ENCODE assay signal across 1 cellular context in the genomic region with DNA sequence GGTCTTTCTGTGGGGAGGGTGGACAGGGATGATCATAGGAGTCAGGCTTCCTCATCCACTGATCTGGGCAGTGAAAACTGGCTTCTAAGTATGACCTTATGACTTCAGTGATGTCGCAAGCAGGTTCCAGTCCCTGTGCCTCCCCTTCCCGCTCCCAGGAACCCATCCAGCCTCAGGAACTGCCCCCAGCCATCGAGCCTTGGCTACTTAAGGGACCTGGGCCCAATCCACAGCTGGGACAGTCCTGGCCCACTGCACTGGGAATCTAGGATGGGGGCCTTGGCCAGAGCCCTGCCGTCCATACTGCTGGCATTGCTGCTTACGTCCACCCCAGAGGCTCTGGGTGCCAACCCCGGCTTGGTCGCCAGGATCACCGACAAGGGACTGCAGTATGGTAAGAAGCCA.
TF ChIP-seq lines count a peak whose summit lies in the region.

LBP (plus strand) TSS at position 236 of the 405 bp plus-strand sequence; CDS start at position 271, 35 bp downstream.

TF ChIP-seq in H1, 55 proteins besides CTCF, POLR2A, EP300 and RAD21:
- no peak for TF ChIP-seq SIN3A (conservative IDR thresholded peaks at IDR 0.05 in 1 of 2, IDR thresholded peaks at IDR 0.05 in 1 of 2; ENCODE audit: low read depth in 1 of 2, low read length in 2 of 2)
- no peak for TF ChIP-seq CHD7 (IDR thresholded peaks at IDR 0.05; ENCODE audit: insufficient replicate concordance, low read length)
- no peak for TF ChIP-seq TCF12 (IDR thresholded peaks at IDR 0.05; ENCODE audit: low read depth, low read length)
- no peak for TF ChIP-seq BCL11A (IDR thresholded peaks at IDR 0.05; ENCODE audit: low read depth in 2 of 2, low read length in 2 of 2)
- TF ChIP-seq, protein P1, sequence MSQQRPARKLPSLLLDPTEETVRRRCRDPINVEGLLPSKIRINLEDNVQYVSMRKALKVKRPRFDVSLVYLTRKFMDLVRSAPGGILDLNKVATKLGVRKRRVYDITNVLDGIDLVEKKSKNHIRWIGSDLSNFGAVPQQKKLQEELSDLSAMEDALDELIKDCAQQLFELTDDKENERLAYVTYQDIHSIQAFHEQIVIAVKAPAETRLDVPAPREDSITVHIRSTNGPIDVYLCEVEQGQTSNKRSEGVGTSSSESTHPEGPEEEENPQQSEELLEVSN (IDR thresholded peaks at IDR 0.05) = no peak
TF ChIP-seq in H1: peak in this region for 0.
